In genomic region chr17:1462164-1463112, GRCh38 we compare ENCODE assay signal across 1 cellular context.
A peak's percentile ranks its signal among the peaks of the same experiment; 100 is the strongest.
TF ChIP-seq lines count a peak whose summit lies in the region.

No MANE protein-coding gene starts in this region.

TF ChIP-seq in GM12878, 131 proteins besides CTCF, POLR2A, EP300 and RAD21:
- TF ChIP-seq PKNOX1 (IDR thresholded peaks at IDR 0.05) (0 out of 2 replicates have a peak, but pooled peaks have one; percentile 44), ZBED1 (IDR thresholded peaks at IDR 0.05; ENCODE audit: borderline replicate concordance) (no peak), E4F1 (IDR thresholded peaks at IDR 0.05; ENCODE audit: borderline replicate concordance, partially characterized antibody) (no peak), ZNF622 (IDR thresholded peaks at IDR 0.05) (no peak), TARDBP (IDR thresholded peaks at IDR 0.05; ENCODE audit: borderline replicate concordance) (no peak), ZBTB40 (IDR thresholded peaks at IDR 0.05; ENCODE audit: borderline replicate concordance) (no peak)
TF ChIP-seq in GM12878: peak in this region for 1.
